Comparison of ENCODE assay signal across 13 cellular contexts in the genomic region with DNA sequence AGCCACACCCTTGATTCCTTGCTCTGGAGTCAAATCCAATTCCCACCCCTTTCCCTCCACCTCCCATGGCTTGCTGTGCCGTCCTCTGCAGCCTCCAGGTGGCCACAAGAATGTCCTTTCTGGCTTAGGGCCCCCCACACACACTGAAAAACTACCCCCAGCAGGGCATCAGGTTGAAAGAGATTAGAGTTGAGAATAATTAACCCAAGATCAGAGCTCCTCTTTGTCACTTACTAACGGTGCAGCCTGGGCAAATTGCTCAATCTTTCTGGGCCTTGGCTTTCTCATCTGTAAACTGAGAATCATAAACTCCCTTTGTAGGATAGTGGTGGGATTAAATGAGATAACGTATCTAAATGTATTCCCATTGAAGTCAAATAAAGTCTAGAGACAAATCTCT.
"Had no signal": no experiment of that assay in that cellular context is flagged by ENCODE, and none has a peak within 500 bp of the region (broad histone marks: within the 10 kb centered on the region; RNA-seq: fewer than 3 reads in every experiment).

No MANE protein-coding gene starts in this region.

- H3K27ac ChIP-seq: colonic mucosa, epithelial cell of prostate, left ventricle myocardium inferior, psoas muscle, sigmoid colon, suprapubic skin had no signal

- H3K36me3 ChIP-seq: colonic mucosa, left ventricle myocardium inferior, sigmoid colon, suprapubic skin had no signal

- H3K4me3 ChIP-seq: colonic mucosa, left ventricle myocardium inferior, psoas muscle, sigmoid colon, suprapubic skin had no signal

- DNase-seq: activated B cell treated with CpG ODN at 0.5 μM for 24 hours; activated CD4-positive, alpha-beta T cell treated with anti-CD3 and anti-CD28 coated beads, Interleukin-2, amount 10 ng/mL, durations not matched to agents 24 days and 14 days; activated naive CD4-positive, alpha-beta T cell; colonic mucosa; effector memory CD4-positive, alpha-beta T cell; hypothalamus; left ventricle myocardium inferior; psoas muscle; sigmoid colon; stimulated activated CD4-positive, alpha-beta T cell treated with anti-CD3 and anti-CD28 coated beads, Interleukin-12 subunit alpha, Interleukin-12 subunit beta, amount 100 ng/mL, for 4 hours; stimulated activated naive CD8-positive, alpha-beta T cell treated with anti-CD3 and anti-CD28 coated beads, Interleukin-15, Interleukin-2, amounts not matched to agents 100 U/mL and 50 U/mL, for 24 hours had no signal

- ATAC-seq: psoas muscle; stimulated activated naive CD8-positive, alpha-beta T cell treated with anti-CD3 and anti-CD28 coated beads, Interleukin-15, Interleukin-2, amounts not matched to agents 100 U/mL and 50 U/mL, for 24 hours had no signal

- H3K27me3 ChIP-seq: colonic mucosa, sigmoid colon, suprapubic skin had no signal

- H3K4me1 ChIP-seq: colonic mucosa, psoas muscle, suprapubic skin had no signal

- H3K9me3 ChIP-seq: colonic mucosa, left ventricle myocardium inferior, psoas muscle, sigmoid colon, suprapubic skin had no signal
